1 cellular context compared by ENCODE assay signal in genomic region chr22:30206964-30207363, GRCh38.
TF ChIP-seq lines count a peak whose summit lies in the region.

No MANE protein-coding gene starts in this region.

TF ChIP-seq in HEK293, 187 proteins besides CTCF, POLR2A, EP300 and RAD21 (continued from another document):
- no peak for TF ChIP-seq ZNF510 (tag by site-specific recombination; IDR thresholded peaks at IDR 0.05; ENCODE audit: insufficient replicate concordance)
- no peak for TF ChIP-seq RBAK (tag by site-specific recombination; IDR thresholded peaks at IDR 0.05)
- no peak for TF ChIP-seq ZNF843 (tag by site-specific recombination; IDR thresholded peaks at IDR 0.05)
TF ChIP-seq in HEK293: peak in this region for 6.
